In genomic region chr5:177435847-177436536, GRCh38 we compare ENCODE assay signal across 27 cellular contexts. TPM values are rescaled to one million over a fixed set of nuclear protein-coding genes. Genes with fewer than 3 reads are reported as not detected.
DNase-seq lines count a peak whose midpoint lies in the region; ATAC-seq lines count a peak whose summit lies in the region.
"Had no signal": no experiment of that assay in that cellular context is flagged by ENCODE, and none has a peak within 500 bp of the region (broad histone marks: within the 10 kb centered on the region; RNA-seq: fewer than 3 reads in every experiment).

No MANE protein-coding gene starts in this region.

- H3K27ac Mint-ChIP-seq in activated naive CD4-positive, alpha-beta T cell treated with anti-CD3 and anti-CD28 coated beads for 36 hours = peak overlapping the region; percentile 50
- H3K27ac Mint-ChIP-seq in CD4-positive, alpha-beta memory T cell = peak overlapping the region in 5 of 7 donors; percentile 61 to 91 (median 86)
- H3K27ac Mint-ChIP-seq in T-helper 17 cell = peak overlapping the region; percentile 99

- CTCF ChIA-PET in activated naive CD4-positive, alpha-beta T cell treated with anti-CD3 and anti-CD28 coated beads for 36 hours (lab: Charles Lee) = interaction anchor here (1.1 to 1.4 kb wide), 2 partner anchors 9 to 22 kb away, joined by 4 read pairs; no protein-coding TSS in a partner anchor
- CTCF ChIA-PET in CD4-positive, alpha-beta memory T cell (lab: Charles Lee; ENCODE audit: partially characterized antibody) = interaction anchor here (1.5 to 26.1 kb wide), 4 partner anchors 10 to 126 kb away, joined by 5 to 821 read pairs (median 6); partner anchors contain the start of genes F12, GRK6 and PFN3

- POLR2A ChIA-PET in CD4-positive, alpha-beta memory T cell (lab: Charles Lee; ENCODE audit: partially characterized antibody) = interaction anchor here (0.7 to 20.7 kb wide), 5 partner anchors 8 to 33 kb away, joined by 3 to 1171 read pairs (median 55); partner anchors contain the start of genes F12, GRK6 and PRR7

- peaks cover 99% of the 10 kb centered on the region for H3K4me1 ChIP-seq in CD4-positive, alpha-beta memory T cell (ENCODE audit: insufficient read depth, low read length)
- H3K4me1 ChIP-seq: tibial artery had no signal

- H3K4me3 ChIP-seq in CD4-positive, alpha-beta memory T cell (ENCODE audit: low read length in 2 of 2) = no peak overlapping the region
- H3K4me3 ChIP-seq: gastrocnemius medialis, tibial artery had no signal

- intact Hi-C loops in activated naive CD4-positive, alpha-beta T cell treated with anti-CD3 and anti-CD28 coated beads for 36 hours (cut with micrococcal nuclease) = no loop called here
- intact Hi-C loops in CD4-positive, alpha-beta memory T cell (cut with micrococcal nuclease) = no loop called here
- intact Hi-C loops in posterior vena cava (cut with DNase I) = no loop called here

- no peaks in the 10 kb centered on the region for H3K9me3 Mint-ChIP-seq in activated naive CD4-positive, alpha-beta T cell treated with anti-CD3 and anti-CD28 coated beads for 36 hours
- peaks cover 0 to 4% (median 0%) of the 10 kb centered on the region in 8 donors for H3K9me3 Mint-ChIP-seq in CD4-positive, alpha-beta memory T cell
- H3K9me3 Mint-ChIP-seq: memory B cell had no signal

- H3K27me3 Mint-ChIP-seq in activated naive CD4-positive, alpha-beta T cell treated with anti-CD3 and anti-CD28 coated beads for 36 hours (ENCODE audit: low read depth) = no peaks in the 10 kb centered on the region
- H3K27me3 Mint-ChIP-seq in CD4-positive, alpha-beta memory T cell = no peaks in the 10 kb centered on the region
- no peaks in the 10 kb centered on the region for H3K27me3 Mint-ChIP-seq in T-helper 17 cell
- H3K27me3 Mint-ChIP-seq: memory B cell had no signal

- H3K4me1 Mint-ChIP-seq in activated naive CD4-positive, alpha-beta T cell treated with anti-CD3 and anti-CD28 coated beads for 36 hours (ENCODE audit: low read depth) = peaks cover 80% of the 10 kb centered on the region
- peaks cover 37 to 91% (median 60%) of the 10 kb centered on the region in 4 donors for H3K4me1 Mint-ChIP-seq in CD4-positive, alpha-beta memory T cell
- H3K4me1 Mint-ChIP-seq in T-helper 17 cell = peaks cover 58% of the 10 kb centered on the region

- H3K4me3 Mint-ChIP-seq in activated naive CD4-positive, alpha-beta T cell treated with anti-CD3 and anti-CD28 coated beads for 36 hours = no peak overlapping the region
- H3K4me3 Mint-ChIP-seq in CD4-positive, alpha-beta memory T cell = no peak overlapping the region
- H3K4me3 Mint-ChIP-seq in T-helper 17 cell = no peak overlapping the region
- H3K4me3 Mint-ChIP-seq: memory B cell had no signal

- peaks cover 77% of the 10 kb centered on the region for H3K36me3 ChIP-seq in CD4-positive, alpha-beta memory T cell (ENCODE audit: insufficient read depth, low read length)

- no peaks in the 10 kb centered on the region for H3K9me3 ChIP-seq in CD4-positive, alpha-beta memory T cell (ENCODE audit: control insufficient read depth in 1 of 2, low read length in 2 of 2)
- no peaks in the 10 kb centered on the region for H3K9me3 ChIP-seq in T-helper 17 cell (ENCODE audit: control insufficient read depth, low read length, poor library complexity, severe bottlenecking)
- H3K9me3 ChIP-seq: gastrocnemius medialis, tibial artery had no signal

- H3K27ac ChIP-seq in CD4-positive, alpha-beta memory T cell (ENCODE audit: low read depth, low read length) = peak overlapping the region; percentile 87
- H3K27ac ChIP-seq: gastrocnemius medialis, tibial artery had no signal

- DNase-seq in activated naive CD4-positive, alpha-beta T cell treated with anti-CD3 and anti-CD28 coated beads for 36 hours = no peak
- no peak for DNase-seq in activated naive CD4-positive, alpha-beta T cell treated with anti-CD3 and anti-CD28 coated beads, Interleukin-2, amount 50 U/mL, for 16 hours
- no peak for DNase-seq in CD4-positive, alpha-beta memory T cell
- DNase-seq in T-helper 17 cell (no peak), posterior vena cava (ENCODE audit: low spot score) (peak; percentile 76), NCI-H2227 treated with DMSO at 0.1 percent for 48 hours (lab: John Stamatoyannopoulos, UW) (no peak), NCI-H510A (lab: John Stamatoyannopoulos, UW) (no peak)
- DNase-seq: ACHN; activated CD4-positive, alpha-beta T cell treated with anti-CD3 and anti-CD28 coated beads, Interleukin-2, amount 50 U/mL, for 1 hour; activated effector memory CD4-positive, alpha-beta T cell treated with Interleukin-2 at 50 U/mL for 16 hours; DND-41; gastrocnemius medialis; GOT3; left cardiac atrium; NCI-H187; NCI-H2171; NCI-H524; PC-3; SHP77; stimulated activated CD8-positive, alpha-beta memory T cell treated with anti-CD3 and anti-CD28 coated beads, Interleukin-4, amount 100 ng/mL, for 48 hours; T1000; tibial artery had no signal

- no peaks in the 10 kb centered on the region for H3K27me3 ChIP-seq in CD4-positive, alpha-beta memory T cell (ENCODE audit: insufficient read depth, low read length)
- H3K27me3 ChIP-seq: gastrocnemius medialis, tibial artery had no signal

- ATAC-seq in T-helper 17 cell = no peak
- ATAC-seq: gastrocnemius medialis, left cardiac atrium, PC-3 had no signal

- H3K36me3 Mint-ChIP-seq in activated naive CD4-positive, alpha-beta T cell treated with anti-CD3 and anti-CD28 coated beads for 36 hours (ENCODE audit: low read depth) = peaks cover 69% of the 10 kb centered on the region
- H3K36me3 Mint-ChIP-seq in CD4-positive, alpha-beta memory T cell = peaks cover 67 to 74% of the 10 kb centered on the region in 2 donors
- peaks cover 7% of the 10 kb centered on the region for H3K36me3 Mint-ChIP-seq in T-helper 17 cell (ENCODE audit: low read depth)

RNA-seq across cellular contexts. Expression of gene GRK6, which starts 9.5 kb away (rescaled TPM):
- total RNA-seq in activated naive CD4-positive, alpha-beta T cell treated with anti-CD3 and anti-CD28 coated beads for 36 hours = 100 to 1,000 TPM; 117 to 133 TPM
- 100 to 1,000 TPM; 189 to 191 TPM for total RNA-seq in CD4-positive, alpha-beta memory T cell
- polyA plus RNA-seq in CD4-positive, alpha-beta memory T cell = 100 to 1,000 TPM in 1 of 2 donors, 10 to 100 TPM in 1; 72.4 to 203 TPM
- total RNA-seq in T-helper 17 cell = 100 to 1,000 TPM; 178 to 232 TPM
- total RNA-seq in posterior vena cava = 10 to 100 TPM; 22.9 to 28.2 TPM

RNA-seq across cellular contexts. Expression of gene PRR7, which starts 10.6 kb away (rescaled TPM):
- total RNA-seq in activated naive CD4-positive, alpha-beta T cell treated with anti-CD3 and anti-CD28 coated beads for 36 hours = 1 to 10 TPM; 7.4 to 8.2 TPM
- total RNA-seq in CD4-positive, alpha-beta memory T cell = 1 to 10 TPM; 5.2 to 7.2 TPM
- polyA plus RNA-seq in CD4-positive, alpha-beta memory T cell = 10 to 100 TPM; 14.3 to 17.8 TPM
- total RNA-seq in T-helper 17 cell = 10 to 100 TPM; 32.0 to 40.1 TPM
- total RNA-seq in posterior vena cava = 1 to 10 TPM in 1 of 2 donors, under 1 TPM in 1; 0.79 to 2.0 TPM

RNA-seq across cellular contexts. Expression of gene F12, which starts 26.6 kb away (rescaled TPM):
- total RNA-seq in activated naive CD4-positive, alpha-beta T cell treated with anti-CD3 and anti-CD28 coated beads for 36 hours = 1 to 10 TPM; 3.2 to 5.4 TPM
- not detected for total RNA-seq in CD4-positive, alpha-beta memory T cell
- 1 to 10 TPM; 2.0 to 2.4 TPM for polyA plus RNA-seq in CD4-positive, alpha-beta memory T cell
- 1 to 10 TPM in 1 of 2 donors, under 1 TPM in 1; 0.62 to 1.1 TPM for total RNA-seq in T-helper 17 cell
- total RNA-seq in posterior vena cava = under 1 TPM; 0.38 to 0.93 TPM

RNA-seq across cellular contexts. Expression of gene PFN3, which starts 35.5 kb away (rescaled TPM):
- total RNA-seq in activated naive CD4-positive, alpha-beta T cell treated with anti-CD3 and anti-CD28 coated beads for 36 hours = not detected
- total RNA-seq in CD4-positive, alpha-beta memory T cell = not detected
- not detected for polyA plus RNA-seq in CD4-positive, alpha-beta memory T cell
- total RNA-seq in T-helper 17 cell (not detected), posterior vena cava (not detected)
- total RNA-seq: dermis microvascular lymphatic vessel endothelial cell, gastrocnemius medialis, left cardiac atrium, LHCN-M2, PC-3, pulmonary artery endothelial cell had no signal
- polyA plus RNA-seq: BJ had no signal

RNA-seq across cellular contexts. Expression of gene DBN1, which starts 37.4 kb away (rescaled TPM):
- total RNA-seq in activated naive CD4-positive, alpha-beta T cell treated with anti-CD3 and anti-CD28 coated beads for 36 hours = 10 to 100 TPM; 20.8 to 22.4 TPM
- total RNA-seq in CD4-positive, alpha-beta memory T cell = 1 to 10 TPM in 1 of 2 experiments, under 1 TPM in 1; 0.99 to 1.2 TPM
- under 1 TPM in 1 of 2 donors, not detected in 1; 0.49 TPM for polyA plus RNA-seq in CD4-positive, alpha-beta memory T cell
- total RNA-seq in T-helper 17 cell (1 to 10 TPM; 1.2 to 5.0 TPM), posterior vena cava (100 to 1,000 TPM in 1 of 2 donors, 10 to 100 TPM in 1; 94.9 to 121 TPM)

Comparison
In these comparisons a context has a peak if more than half of its experiments do, and no peak if none do; other contexts are left out.
1. RNA of gene GRK6, which starts 9.5 kb away (total RNA-seq): 178 to 232 TPM in T-helper 17 cell, 189 to 191 TPM in CD4-positive, alpha-beta memory T cell and 117 to 133 TPM in activated naive CD4-positive, alpha-beta T cell treated with anti-CD3 and anti-CD28 coated beads for 36 hours; 22.9 to 28.2 TPM in posterior vena cava; every median in the first group is over 4 times any median in the second.
2. Peak in every context shown above with its lines, with median percentiles within 50 percentile points of each other: H3K27ac Mint-ChIP-seq.